ENCODE assay signal across 25 cellular contexts in genomic region chr12:109139360-109139759, GRCh38. TPM values are rescaled to one million over a fixed set of nuclear protein-coding genes. Genes with fewer than 3 reads are reported as not detected.
DNase-seq lines count a peak whose midpoint lies in the region; ATAC-seq and TF ChIP-seq lines count a peak whose summit lies in the region.
"Had no signal": no experiment of that assay in that cellular context is flagged by ENCODE, and none has a peak within 500 bp of the region (broad histone marks: within the 10 kb centered on the region; RNA-seq: fewer than 3 reads in every experiment).

No MANE protein-coding gene starts in this region.

- H3K9me3 Mint-ChIP-seq in activated B cell treated with CpG ODN at 0.5 μM for 24 hours = peaks cover 3% of the 10 kb centered on the region
- H3K9me3 Mint-ChIP-seq in stimulated activated effector memory CD8-positive, alpha-beta T cell treated with anti-CD3 and anti-CD28 coated beads, Interleukin-12 subunit alpha, Interleukin-12 subunit beta, amount 100 ng/mL, for 72 hours = peaks cover 3% of the 10 kb centered on the region

- peaks cover 61% of the 10 kb centered on the region for H3K4me1 ChIP-seq in body of pancreas
- H3K4me1 ChIP-seq: SJCRH30 had no signal

- no peak overlapping the region for H3K4me3 ChIP-seq in body of pancreas
- H3K4me3 ChIP-seq: GM23248, SJCRH30 had no signal

- peak overlapping the region; percentile 6 for H3K27ac Mint-ChIP-seq in activated B cell treated with CpG ODN at 0.5 μM for 24 hours
- peak overlapping the region; percentile 26 for H3K27ac Mint-ChIP-seq in stimulated activated effector memory CD8-positive, alpha-beta T cell treated with anti-CD3 and anti-CD28 coated beads, Interleukin-12 subunit alpha, Interleukin-12 subunit beta, amount 100 ng/mL, for 72 hours
- H3K27ac Mint-ChIP-seq: B cell; CD8-positive, alpha-beta T cell had no signal

- TF ChIP-seq CTCF in activated B cell treated with CpG ODN at 0.5 μM for 24 hours (IDR thresholded peaks at IDR 0.05) (no peak), body of pancreas (IDR thresholded peaks at IDR 0.05) (no peak)

- ATAC-seq in activated B cell treated with CpG ODN at 0.5 μM for 24 hours (ENCODE audit: low read depth) = no peak
- ATAC-seq in body of pancreas = no peak
- no peak for ATAC-seq in stimulated activated effector memory CD8-positive, alpha-beta T cell treated with anti-CD3 and anti-CD28 coated beads, Interleukin-12 subunit alpha, Interleukin-12 subunit beta, amount 100 ng/mL, for 72 hours
- ATAC-seq in HG03025 (IDR thresholded peaks at IDR 0.05; ENCODE audit: low FRiP score, unreplicated experiment) = no peak
- ATAC-seq: CD8-positive, alpha-beta T cell had no signal

- TF ChIP-seq POLR2A in body of pancreas (IDR thresholded peaks at IDR 0.05) = no peak

- CTCF ChIA-PET in activated B cell treated with CpG ODN at 0.5 μM for 24 hours (lab: Charles Lee) = no interaction called here

- no peaks in the 10 kb centered on the region for H3K4me1 Mint-ChIP-seq in activated B cell treated with CpG ODN at 0.5 μM for 24 hours
- peaks cover 8% of the 10 kb centered on the region for H3K4me1 Mint-ChIP-seq in stimulated activated effector memory CD8-positive, alpha-beta T cell treated with anti-CD3 and anti-CD28 coated beads, Interleukin-12 subunit alpha, Interleukin-12 subunit beta, amount 100 ng/mL, for 72 hours

- H3K9me3 ChIP-seq in body of pancreas = no peaks in the 10 kb centered on the region
- H3K9me3 ChIP-seq: SJCRH30 had no signal

- peaks cover 6% of the 10 kb centered on the region for H3K36me3 Mint-ChIP-seq in activated B cell treated with CpG ODN at 0.5 μM for 24 hours (ENCODE audit: low read depth)
- H3K36me3 Mint-ChIP-seq in stimulated activated effector memory CD8-positive, alpha-beta T cell treated with anti-CD3 and anti-CD28 coated beads, Interleukin-12 subunit alpha, Interleukin-12 subunit beta, amount 100 ng/mL, for 72 hours = no peaks in the 10 kb centered on the region

- POLR2A ChIA-PET in activated B cell treated with CpG ODN at 0.5 μM for 24 hours (lab: Charles Lee) = no interaction called here

- H3K27me3 Mint-ChIP-seq in activated B cell treated with CpG ODN at 0.5 μM for 24 hours = peaks cover 12% of the 10 kb centered on the region

- no peak overlapping the region for H3K4me3 Mint-ChIP-seq in activated B cell treated with CpG ODN at 0.5 μM for 24 hours
- no peak overlapping the region for H3K4me3 Mint-ChIP-seq in stimulated activated effector memory CD8-positive, alpha-beta T cell treated with anti-CD3 and anti-CD28 coated beads, Interleukin-12 subunit alpha, Interleukin-12 subunit beta, amount 100 ng/mL, for 72 hours
- H3K4me3 Mint-ChIP-seq: B cell; CD8-positive, alpha-beta T cell had no signal

- H3K27me3 ChIP-seq in body of pancreas = no peaks in the 10 kb centered on the region
- H3K27me3 ChIP-seq: SJCRH30 had no signal

- 59 to 66% methylated on average over 9 of the region's 9 CpGs for WGBS in body of pancreas, 2 donors

- peak overlapping the region in 3 of 4 donors; percentile 42 to 68 (median 60) for H3K27ac ChIP-seq in body of pancreas
- H3K27ac ChIP-seq: C4-2B, GM23248, SJCRH30 had no signal

- H3K36me3 ChIP-seq in body of pancreas (replicated peaks in 1 of 2; ENCODE audit: insufficient read depth in 1 of 2, low read depth in 2 of 2) = no peaks in the 10 kb centered on the region
- H3K36me3 ChIP-seq: SJCRH30 had no signal

- DNase-seq in activated B cell treated with CpG ODN at 0.5 μM for 24 hours (no peak), body of pancreas (no peak), posterior vena cava (ENCODE audit: low spot score) (peak; percentile 20), NCI-H748 treated with DMSO at 0.1 percent for 48 hours (lab: John Stamatoyannopoulos, UW) (no peak)
- DNase-seq in stimulated activated effector memory CD8-positive, alpha-beta T cell treated with anti-CD3 and anti-CD28 coated beads, Interleukin-12 subunit alpha, Interleukin-12 subunit beta, amount 100 ng/mL, for 72 hours (ENCODE audit: low spot score in 2 of 2) = no peak
- no peak for DNase-seq in activated T-cell treated with anti-CD3 and anti-CD28 coated beads, Interleukin-2, amount 50 U/mL, for 1 hour
- DNase-seq in activated CD4-positive, alpha-beta T cell treated with anti-CD3 and anti-CD28 coated beads for 48 hours = no peak
- DNase-seq: Calu3; CD8-positive, alpha-beta T cell; DMS153; DND-41; GM23248; H7; KBM-7; MV-4-11; NCI-H1105; NCI-H1436 treated with DMSO at 0.1 percent for 48 hours; NCI-H1930; NCI-H2107; NCI-H524; NCI-H774; SJCRH30 had no signal

- intact Hi-C loops in activated B cell treated with CpG ODN at 0.5 μM for 24 hours (cut with micrococcal nuclease) = no loop called here
- intact Hi-C loops in body of pancreas (cut with DNase I) = no loop called here
- intact Hi-C loops in posterior vena cava (cut with DNase I) = no loop called here

RNA-seq across cellular contexts. Expression of gene ACACB, which starts 23.0 kb away (rescaled TPM):
- total RNA-seq in activated B cell treated with CpG ODN at 0.5 μM for 24 hours = 5.0 and 6.3 TPM in 2 replicates
- total RNA-seq in body of pancreas = 100 to 1,000 TPM in 1 of 2 donors, 10 to 100 TPM in 1; 71.1 to 358 TPM
- 10 to 100 TPM; 29.4 to 49.7 TPM for total RNA-seq in posterior vena cava

RNA-seq across cellular contexts. Expression of gene UNG, which starts 42.0 kb away (rescaled TPM):
- total RNA-seq in activated B cell treated with CpG ODN at 0.5 μM for 24 hours (13.2 and 13.3 TPM in 2 replicates), body of pancreas (10 to 100 TPM in 1 of 2 donors, 1 to 10 TPM in 1; 4.9 to 13.5 TPM), posterior vena cava (10 to 100 TPM; 10.3 to 11.1 TPM)

RNA-seq across cellular contexts. Expression of gene ALKBH2, which starts 46.1 kb away (rescaled TPM):
- total RNA-seq in activated B cell treated with CpG ODN at 0.5 μM for 24 hours (21.3 and 24.1 TPM in 2 replicates), body of pancreas (10 to 100 TPM in 1 of 2 donors, 1 to 10 TPM in 1; 7.3 to 16.1 TPM), posterior vena cava (10 to 100 TPM; 13.3 to 18.4 TPM)
